In the genomic region with DNA sequence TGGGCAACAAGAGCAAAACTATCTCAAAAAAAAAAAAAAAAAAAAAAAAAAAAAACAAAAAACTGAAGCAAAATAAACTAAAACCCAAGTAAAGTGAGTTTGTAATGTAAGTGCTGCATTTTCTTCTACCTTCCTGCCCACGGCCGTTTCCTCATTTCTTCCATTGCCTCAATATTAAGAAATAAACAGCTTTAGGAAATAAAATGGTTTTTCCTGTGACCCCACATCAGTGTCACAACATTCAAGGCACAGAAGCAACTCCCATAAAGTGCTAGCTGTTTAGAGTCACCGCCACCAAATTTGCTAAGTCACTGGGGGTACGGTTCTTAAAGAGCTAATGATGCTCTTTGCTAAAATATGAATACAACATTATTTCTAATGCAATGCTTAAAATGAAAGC, we compare ENCODE assay signal across 8 cellular contexts. TPM values are rescaled to one million over a fixed set of nuclear protein-coding genes. Genes with fewer than 3 reads are reported as not detected.
A peak's percentile ranks its signal among the peaks of the same experiment; 100 is the strongest.
DNase-seq lines count a peak whose midpoint lies in the region; ATAC-seq, FAIRE-seq and TF ChIP-seq lines count a peak whose summit lies in the region.

No MANE protein-coding gene starts in this region.

- H3K27me3 ChIP-seq in HepG2 (ENCODE audit: control insufficient read depth in 1 of 2, insufficient read depth in 2 of 2, low read length in 2 of 2) (no peaks in the 10 kb centered on the region; a peak in 1 of 5 replicates), right lobe of liver (no peaks in the 10 kb centered on the region), gastroesophageal sphincter (no peaks in the 10 kb centered on the region)

- H3K9ac ChIP-seq in HepG2 (ENCODE audit: insufficient read depth, low read depth, low read length): peak overlapping the region; percentile 29; the same call in 1 of the 2 replicates

- H3K79me2 ChIP-seq in HepG2 (ENCODE audit: insufficient read depth, low read length): peaks cover 83% of the 10 kb centered on the region

- H3K4me1 Mint-ChIP-seq in activated CD4-positive, alpha-beta T cell treated with anti-CD3 and anti-CD28 coated beads, Interleukin-2, amount 10 ng/mL, durations not matched to agents 7 days and 5 days: peaks cover 66% of the 10 kb centered on the region
- peaks cover 57% of the 10 kb centered on the region for H3K4me1 Mint-ChIP-seq in type B pancreatic cell (ENCODE audit: unreplicated experiment)

- peak overlapping the region; percentile 93 for H3K4me3 Mint-ChIP-seq in activated CD4-positive, alpha-beta T cell treated with anti-CD3 and anti-CD28 coated beads, Interleukin-2, amount 10 ng/mL, durations not matched to agents 7 days and 5 days
- H3K4me3 Mint-ChIP-seq in type B pancreatic cell: peak overlapping the region; percentile 95

- TF ChIP-seq RAD21 in HepG2 (CRISPR knock-in tag; IDR thresholded peaks at IDR 0.05): no peak

- ATAC-seq in HepG2 (no peak), right lobe of liver (no peak), gastroesophageal sphincter (no peak), GM19397 (IDR thresholded peaks at IDR 0.05; ENCODE audit: unreplicated experiment) (no peak)

- peak overlapping the region; percentile 93 for H3K4me2 ChIP-seq in HepG2 (ENCODE audit: low read depth, low read length)

- H3K27ac Mint-ChIP-seq in activated CD4-positive, alpha-beta T cell treated with anti-CD3 and anti-CD28 coated beads, Interleukin-2, amount 10 ng/mL, durations not matched to agents 7 days and 5 days: peak overlapping the region; percentile 97
- peak overlapping the region; percentile 91 for H3K27ac Mint-ChIP-seq in type B pancreatic cell

- H3K9me3 Mint-ChIP-seq in activated CD4-positive, alpha-beta T cell treated with anti-CD3 and anti-CD28 coated beads, Interleukin-2, amount 10 ng/mL, durations not matched to agents 7 days and 5 days: no peaks in the 10 kb centered on the region
- no peaks in the 10 kb centered on the region for H3K9me3 Mint-ChIP-seq in type B pancreatic cell

- peaks cover 56% of the 10 kb centered on the region for H3K36me3 Mint-ChIP-seq in activated CD4-positive, alpha-beta T cell treated with anti-CD3 and anti-CD28 coated beads, Interleukin-2, amount 10 ng/mL, durations not matched to agents 7 days and 5 days (ENCODE audit: low read depth)
- H3K36me3 Mint-ChIP-seq in type B pancreatic cell: peaks cover 29% of the 10 kb centered on the region

- DNase-seq in HepG2 (ENCODE audit: low spot score) (no peak), right lobe of liver (no peak), type B pancreatic cell (ENCODE audit: extremely low spot score, unreplicated experiment) (no peak), NCI-H1930 (lab: John Stamatoyannopoulos, UW) (no peak), NCI-H187 (lab: John Stamatoyannopoulos, UW) (no peak)
- peak; percentile 20 for DNase-seq in activated CD4-positive, alpha-beta T cell treated with anti-CD3 and anti-CD28 coated beads, Interleukin-2, amount 10 ng/mL, durations not matched to agents 7 days and 5 days

- H4K20me1 ChIP-seq in HepG2 (ENCODE audit: insufficient read depth, low read length): peaks cover 59% of the 10 kb centered on the region

- no TSS peak for BruUV-seq in HepG2 (replicated peaks; lab: Mats Ljungman, UMichigan)

- no peak for TF ChIP-seq EP300 in HepG2 (IDR thresholded peaks at IDR 0.05; ENCODE audit: low read depth in 2 of 2, low read length in 2 of 2)
- no peak for TF ChIP-seq EP300 in HepG2 (CRISPR knock-in tag; IDR thresholded peaks at IDR 0.05; ENCODE audit: borderline replicate concordance)
- no peak for TF ChIP-seq EP300 in gastroesophageal sphincter (IDR thresholded peaks at IDR 0.05)

- no peaks in the 10 kb centered on the region for H3K27me3 Mint-ChIP-seq in activated CD4-positive, alpha-beta T cell treated with anti-CD3 and anti-CD28 coated beads, Interleukin-2, amount 10 ng/mL, durations not matched to agents 7 days and 5 days
- no peaks in the 10 kb centered on the region for H3K27me3 Mint-ChIP-seq in type B pancreatic cell

- H3K36me3 ChIP-seq in HepG2 (replicated peaks in 1 of 2; ENCODE audit: control insufficient read depth in 1 of 2, insufficient read depth in 2 of 2, low read length in 2 of 2) (peaks cover 2 to 23% of the 10 kb centered on the region in 2 experiments; a peak in 3 of 5 replicates), right lobe of liver (no peaks in the 10 kb centered on the region), gastroesophageal sphincter (no peaks in the 10 kb centered on the region)

- H3K27ac ChIP-seq in HepG2 (ENCODE audit: extremely low read length, insufficient read depth, low read length) (peak overlapping the region; percentile 62), right lobe of liver (peak overlapping the region in 1 of 3 donors; percentile 96), gastroesophageal sphincter (peak overlapping the region; percentile 92 to 98 (median 97))

- CTCF ChIA-PET in HepG2 (lab: Yijun Ruan, JAX; ENCODE audit: low intra/inter-chr PET ratio, low total read pairs): no interaction called here
- CTCF ChIA-PET in activated CD4-positive, alpha-beta T cell treated with anti-CD3 and anti-CD28 coated beads, Interleukin-2, amount 10 ng/mL, durations not matched to agents 7 days and 5 days (lab: Charles Lee): interaction anchor here (0.6 to 3.2 kb wide), 14 partner anchors 8 to 60 kb away, joined by 3 to 38 read pairs (median 6); a partner anchor contains a TSS

- peak overlapping the region; percentile 20 to 99 (median 96); a peak in 4 of 6 replicates for H3K4me3 ChIP-seq in HepG2 (replicated peaks in 1 of 3; ENCODE audit: insufficient read depth in 1 of 3, low read depth in 2 of 3, low read length in 3 of 3)
- no peak overlapping the region for H3K4me3 ChIP-seq in right lobe of liver
- peak overlapping the region in 1 of 2 donors; percentile 90 for H3K4me3 ChIP-seq in gastroesophageal sphincter

- 90% methylated on average over 4 of the region's 4 CpGs for WGBS in HepG2 (ENCODE audit: low lambda C conversion rate)
- 58% methylated on average over 4 of the region's 4 CpGs for WGBS in right lobe of liver (ENCODE audit: insufficient coverage, low coverage, low lambda C conversion rate, missing lambda C conversion rate)
- WGBS in gastroesophageal sphincter (ENCODE audit: low coverage in 1 of 2), 2 donors: 38 to 54% methylated on average over 3 to 4 of the region's 4 CpGs

- POLR2A ChIA-PET in HepG2 (lab: Yijun Ruan, JAX): interaction anchor here (2.0 kb wide), 1 partner anchor 9 kb away, joined by 9 read pairs; no protein-coding TSS in a partner anchor
- POLR2A ChIA-PET in activated CD4-positive, alpha-beta T cell treated with anti-CD3 and anti-CD28 coated beads, Interleukin-2, amount 10 ng/mL, durations not matched to agents 7 days and 5 days (lab: Charles Lee): interaction anchor here (1.0 to 1.9 kb wide), 2 partner anchors 10 to 13 kb away, joined by 3 to 6 read pairs; no protein-coding TSS in a partner anchor

- no peak overlapping the region for H2AFZ ChIP-seq in HepG2 (ENCODE audit: low read length)

- H3K9me3 ChIP-seq in HepG2 (ENCODE audit: low read length) (no peaks in the 10 kb centered on the region), right lobe of liver (no peaks in the 10 kb centered on the region), gastroesophageal sphincter (no peaks in the 10 kb centered on the region)

- no peak for FAIRE-seq in HepG2 (lab: Jason Lieb, UNC)

- in situ Hi-C loops in HepG2 (cut with HindIII; ENCODE audit: extremely low pct_ligation_motif_present, low pct_unique_long_range_greater_than_20kb): no loop called here

- TF ChIP-seq POLR2A in HepG2 (IDR thresholded peaks at IDR 0.05; ENCODE audit: insufficient read depth in 1 of 2, low read depth in 2 of 2, low read length in 2 of 2) (no peak), right lobe of liver (IDR thresholded peaks at IDR 0.05) (no peak), gastroesophageal sphincter (IDR thresholded peaks at IDR 0.05) (no peak)

- H3K4me1 ChIP-seq in HepG2 (ENCODE audit: insufficient read depth, low read length): peaks cover 72% of the 10 kb centered on the region
- peaks cover 0 to 18% (median 1%) of the 10 kb centered on the region in 4 donors for H3K4me1 ChIP-seq in right lobe of liver
- H3K4me1 ChIP-seq in gastroesophageal sphincter: peaks cover 11 to 78% (median 27%) of the 10 kb centered on the region in 3 donors

- TF ChIP-seq CTCF in HepG2 (CRISPR knock-in tag; IDR thresholded peaks at IDR 0.05) (no peak), right lobe of liver (IDR thresholded peaks at IDR 0.05) (no peak), gastroesophageal sphincter (IDR thresholded peaks at IDR 0.05) (no peak), type B pancreatic cell (conservative IDR thresholded peaks at IDR 0.05) (no peak)

- intact Hi-C loops in HepG2 (cut with micrococcal nuclease; ENCODE audit: unreplicated experiment) (no loop called here), right lobe of liver (cut with DNase I) (no loop called here)

RNA-seq across cellular contexts. Expression of a gene that starts 3.3 kb away (rescaled TPM):
- total RNA-seq in HepG2 (2016; rRNA removed; fragmentation: Illumina TruSeq; extraction: Trizol) (488 and 574 TPM in 2 replicates), right lobe of liver (100 to 1,000 TPM in 1 of 6 experiments, 10 to 100 TPM in 5; 18.4 to 106 (median 27.2) TPM), gastroesophageal sphincter (100 to 1,000 TPM; 343 to 646 (median 543) TPM), type B pancreatic cell (ENCODE audit: low replicate concordance) (597 and 663 TPM in 2 replicates)
- total RNA-seq in HepG2 (2016; cell fraction: cytosol; rRNA removed; fragmentation: Illumina TruSeq; extraction: Trizol; ENCODE audit: low read depth): 56.7 and 63.3 TPM in 2 replicates
- 500 and 538 TPM in 2 replicates for total RNA-seq in HepG2 (2016; cell fraction: insoluble cytoplasmic fraction; rRNA removed; fragmentation: Illumina TruSeq; extraction: Trizol)
- total RNA-seq in HepG2 (2016; cell fraction: membrane; rRNA removed; fragmentation: Illumina TruSeq; extraction: Trizol): 102 TPM in 2 replicates
- 265 and 278 TPM in 2 replicates for total RNA-seq in HepG2 (2016; cell fraction: nucleus; rRNA removed; fragmentation: Illumina TruSeq; extraction: Trizol)
- 766 and 780 TPM in 2 replicates for polyA plus RNA-seq in HepG2 (2011; rRNA removed)
- polyA plus RNA-seq in HepG2 (2011; cell fraction: cytosol; rRNA removed): 619 and 801 TPM in 2 replicates
- polyA plus RNA-seq in HepG2 (2011; cell fraction: nucleus; rRNA removed): 586 and 619 TPM in 2 replicates
- polyA plus RNA-seq in HepG2 (2012): 811 and 958 TPM in 2 replicates
- polyA plus RNA-seq in HepG2 (2016; cell fraction: cytosol; fragmentation: Illumina TruSeq; extraction: Trizol; ENCODE audit: low read depth): 52.1 and 54.7 TPM in 2 replicates
- polyA plus RNA-seq in HepG2 (2016; cell fraction: insoluble cytoplasmic fraction; fragmentation: Illumina TruSeq; extraction: Trizol; ENCODE audit: low read depth): 373 and 468 TPM in 2 replicates
- polyA plus RNA-seq in HepG2 (2016; cell fraction: membrane; fragmentation: Illumina TruSeq; extraction: Trizol; ENCODE audit: low read depth): 77.8 and 83.1 TPM in 2 replicates
- 330 and 335 TPM in 2 replicates for polyA plus RNA-seq in HepG2 (2016; cell fraction: nucleus; fragmentation: Illumina TruSeq; extraction: Trizol; ENCODE audit: insufficient read depth, low read depth)
- polyA minus RNA-seq in HepG2 (2011; rRNA and poly(A)+ RNA removed; ENCODE audit: low replicate concordance): 1,889 and 3,533 TPM in 2 replicates
- 776 TPM in 2 replicates for polyA minus RNA-seq in HepG2 (2011; cell fraction: cytosol; rRNA and poly(A)+ RNA removed)
- 532 and 663 TPM in 2 replicates for polyA minus RNA-seq in HepG2 (2011; cell fraction: nucleus; rRNA and poly(A)+ RNA removed)
- total RNA-seq in activated CD4-positive, alpha-beta T cell treated with anti-CD3 and anti-CD28 coated beads, Interleukin-2, amount 10 ng/mL, durations not matched to agents 7 days and 5 days: 1,000 to 10,000 TPM; 1,098 to 1,149 TPM

RNA-seq across cellular contexts. Expression of a gene that starts 30.1 kb away (rescaled TPM):
- 0.32 TPM in 1 of 2 replicates, not detected in the other for total RNA-seq in HepG2 (2016; rRNA removed; fragmentation: Illumina TruSeq; extraction: Trizol)
- not detected in 2 replicates for total RNA-seq in HepG2 (2016; cell fraction: cytosol; rRNA removed; fragmentation: Illumina TruSeq; extraction: Trizol; ENCODE audit: low read depth)
- total RNA-seq in HepG2 (2016; cell fraction: insoluble cytoplasmic fraction; rRNA removed; fragmentation: Illumina TruSeq; extraction: Trizol): 0.07 and 0.17 TPM in 2 replicates
- not detected in 2 replicates for total RNA-seq in HepG2 (2016; cell fraction: membrane; rRNA removed; fragmentation: Illumina TruSeq; extraction: Trizol)
- total RNA-seq in HepG2 (2016; cell fraction: nucleus; rRNA removed; fragmentation: Illumina TruSeq; extraction: Trizol): not detected in 2 replicates
- polyA plus RNA-seq in HepG2 (2011; rRNA removed): 0.04 and 0.13 TPM in 2 replicates
- polyA plus RNA-seq in HepG2 (2011; cell fraction: cytosol; rRNA removed): 0.05 TPM in 2 replicates
- polyA plus RNA-seq in HepG2 (2011; cell fraction: nucleus; rRNA removed): 0.16 TPM in 1 of 2 replicates, not detected in the other
- 0.09 and 0.36 TPM in 2 replicates for polyA plus RNA-seq in HepG2 (2012)
- polyA plus RNA-seq in HepG2 (2016; cell fraction: cytosol; fragmentation: Illumina TruSeq; extraction: Trizol; ENCODE audit: low read depth): not detected in 2 replicates
- not detected in 2 replicates for polyA plus RNA-seq in HepG2 (2016; cell fraction: insoluble cytoplasmic fraction; fragmentation: Illumina TruSeq; extraction: Trizol; ENCODE audit: low read depth)
- not detected in 2 replicates for polyA plus RNA-seq in HepG2 (2016; cell fraction: membrane; fragmentation: Illumina TruSeq; extraction: Trizol; ENCODE audit: low read depth)
- not detected in 2 replicates for polyA plus RNA-seq in HepG2 (2016; cell fraction: nucleus; fragmentation: Illumina TruSeq; extraction: Trizol; ENCODE audit: insufficient read depth, low read depth)
- polyA minus RNA-seq in HepG2 (2011; rRNA and poly(A)+ RNA removed; ENCODE audit: low replicate concordance): 0.86 and 2.8 TPM in 2 replicates
- not detected in 2 replicates for polyA minus RNA-seq in HepG2 (2011; cell fraction: cytosol; rRNA and poly(A)+ RNA removed)
- not detected in 2 replicates for polyA minus RNA-seq in HepG2 (2011; cell fraction: nucleus; rRNA and poly(A)+ RNA removed)
- total RNA-seq in right lobe of liver: not detected
- not detected for total RNA-seq in activated CD4-positive, alpha-beta T cell treated with anti-CD3 and anti-CD28 coated beads, Interleukin-2, amount 10 ng/mL, durations not matched to agents 7 days and 5 days
- total RNA-seq in gastroesophageal sphincter: under 1 TPM in 2 of 4 donors, not detected in 2; 0.39 to 0.64 TPM
- total RNA-seq in type B pancreatic cell (ENCODE audit: low replicate concordance): 6.0 and 15.5 TPM in 2 replicates

RNA-seq across cellular contexts. Expression of a gene that starts 44.6 kb away (rescaled TPM):
- total RNA-seq in HepG2 (2016; rRNA removed; fragmentation: Illumina TruSeq; extraction: Trizol): 0.22 TPM in 1 of 2 replicates, not detected in the other
- total RNA-seq in HepG2 (2016; cell fraction: cytosol; rRNA removed; fragmentation: Illumina TruSeq; extraction: Trizol; ENCODE audit: low read depth): not detected in 2 replicates
- total RNA-seq in HepG2 (2016; cell fraction: insoluble cytoplasmic fraction; rRNA removed; fragmentation: Illumina TruSeq; extraction: Trizol): not detected in 2 replicates
- total RNA-seq in HepG2 (2016; cell fraction: membrane; rRNA removed; fragmentation: Illumina TruSeq; extraction: Trizol): not detected in 2 replicates
- total RNA-seq in HepG2 (2016; cell fraction: nucleus; rRNA removed; fragmentation: Illumina TruSeq; extraction: Trizol): not detected in 2 replicates
- polyA plus RNA-seq in HepG2 (2011; rRNA removed): 0.87 and 1.3 TPM in 2 replicates
- 0.07 and 0.36 TPM in 2 replicates for polyA plus RNA-seq in HepG2 (2011; cell fraction: cytosol; rRNA removed)
- polyA plus RNA-seq in HepG2 (2011; cell fraction: nucleus; rRNA removed): 4.2 and 4.3 TPM in 2 replicates
- polyA plus RNA-seq in HepG2 (2012): 1.0 and 1.3 TPM in 2 replicates
- not detected in 2 replicates for polyA plus RNA-seq in HepG2 (2016; cell fraction: cytosol; fragmentation: Illumina TruSeq; extraction: Trizol; ENCODE audit: low read depth)
- polyA plus RNA-seq in HepG2 (2016; cell fraction: insoluble cytoplasmic fraction; fragmentation: Illumina TruSeq; extraction: Trizol; ENCODE audit: low read depth): not detected in 2 replicates
- 0.77 TPM in 1 of 2 replicates, not detected in the other for polyA plus RNA-seq in HepG2 (2016; cell fraction: membrane; fragmentation: Illumina TruSeq; extraction: Trizol; ENCODE audit: low read depth)
- 2.2 and 2.5 TPM in 2 replicates for polyA plus RNA-seq in HepG2 (2016; cell fraction: nucleus; fragmentation: Illumina TruSeq; extraction: Trizol; ENCODE audit: insufficient read depth, low read depth)
- 0.78 and 129 TPM in 2 replicates for polyA minus RNA-seq in HepG2 (2011; rRNA and poly(A)+ RNA removed; ENCODE audit: low replicate concordance)
- polyA minus RNA-seq in HepG2 (2011; cell fraction: cytosol; rRNA and poly(A)+ RNA removed): 1.7 and 1.9 TPM in 2 replicates
- 1.9 and 2.3 TPM in 2 replicates for polyA minus RNA-seq in HepG2 (2011; cell fraction: nucleus; rRNA and poly(A)+ RNA removed)
- total RNA-seq in right lobe of liver: 10 to 100 TPM in 4 of 6 experiments, 1 to 10 TPM in 2; 7.9 to 23.0 (median 13.1) TPM
- 10 to 100 TPM; 62.9 to 69.2 TPM for total RNA-seq in activated CD4-positive, alpha-beta T cell treated with anti-CD3 and anti-CD28 coated beads, Interleukin-2, amount 10 ng/mL, durations not matched to agents 7 days and 5 days
- total RNA-seq in gastroesophageal sphincter: 10 to 100 TPM; 38.2 to 98.7 (median 71.4) TPM
- 74.6 and 97.5 TPM in 2 replicates for total RNA-seq in type B pancreatic cell (ENCODE audit: low replicate concordance)

Comparison
In these comparisons a context has a peak if more than half of its experiments do, and no peak if none do; other contexts are left out.
1. H3K4me3 ChIP-seq: peak in HepG2 (3 of 3); none in right lobe of liver (0 of 3).
2. RNA of a gene that starts 44.6 kb away (total RNA-seq): 74.6 to 97.5 TPM in type B pancreatic cell, 38.2 to 98.7 TPM in gastroesophageal sphincter, 62.9 to 69.2 TPM in activated CD4-positive, alpha-beta T cell treated with anti-CD3 and anti-CD28 coated beads, Interleukin-2, amount 10 ng/mL, durations not matched to agents 7 days and 5 days and 7.9 to 23.0 TPM in right lobe of liver; 0.22 TPM in HepG2; every median in the first group is over 4 times any median in the second.